In the genomic region with DNA sequence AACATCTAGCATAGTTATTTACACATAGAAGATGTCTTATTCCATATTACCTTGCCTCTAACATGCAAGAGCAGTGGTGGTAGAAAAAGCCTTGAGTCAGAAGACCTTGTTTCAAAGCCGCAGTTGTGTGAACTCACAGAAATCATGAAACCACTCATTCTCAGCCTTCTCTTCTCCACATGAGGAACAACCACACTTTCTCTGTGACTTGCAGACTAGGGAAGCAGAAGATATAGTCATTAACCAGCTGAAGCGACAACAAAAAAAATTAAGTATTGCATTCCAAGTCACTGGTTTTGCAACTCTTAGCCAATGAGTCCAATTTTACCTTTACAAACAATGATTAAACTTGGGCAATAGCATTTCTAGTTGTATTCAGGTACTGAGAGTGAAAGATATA, we compare ENCODE assay signal across 11 cellular contexts. TPM values are rescaled to one million over a fixed set of nuclear protein-coding genes. Genes with fewer than 3 reads are reported as not detected.
A peak's percentile ranks its signal among the peaks of the same experiment; 100 is the strongest.
DNase-seq lines count a peak whose midpoint lies in the region; ATAC-seq lines count a peak whose summit lies in the region.
"Had no signal": no experiment of that assay in that cellular context is flagged by ENCODE, and none has a peak within 500 bp of the region (broad histone marks: within the 10 kb centered on the region; RNA-seq: fewer than 3 reads in every experiment).

No MANE protein-coding gene starts in this region.

- no peaks in the 10 kb centered on the region for H3K36me3 Mint-ChIP-seq in activated T-helper 1 cell treated with anti-CD3 and anti-CD28 coated beads, Interleukin-12 subunit alpha, Interleukin-12 subunit beta, Interleukin-2, Interleukin-4 antibody, amounts not matched to agents 30 ng/mL and 10 ng/mL and 1 ng/mL, durations not matched to agents 14 hours and 24 hours and 36 hours (ENCODE audit: low read depth)

- intact Hi-C loops in activated T-helper 1 cell treated with anti-CD3 and anti-CD28 coated beads, Interleukin-12 subunit alpha, Interleukin-12 subunit beta, Interleukin-2, Interleukin-4 antibody, amounts not matched to agents 30 ng/mL and 10 ng/mL and 1 ng/mL, durations not matched to agents 14 hours and 24 hours and 36 hours (cut with micrococcal nuclease) = no loop called here

- no peaks in the 10 kb centered on the region for H3K27me3 Mint-ChIP-seq in activated T-helper 1 cell treated with anti-CD3 and anti-CD28 coated beads, Interleukin-12 subunit alpha, Interleukin-12 subunit beta, Interleukin-2, Interleukin-4 antibody, amounts not matched to agents 30 ng/mL and 10 ng/mL and 1 ng/mL, durations not matched to agents 14 hours and 24 hours and 36 hours (ENCODE audit: insufficient read depth)

- peak; percentile 82 for ATAC-seq in GM18873 (IDR thresholded peaks at IDR 0.05; ENCODE audit: low FRiP score, unreplicated experiment)
- ATAC-seq in GM21786 (IDR thresholded peaks at IDR 0.05; ENCODE audit: unreplicated experiment) = peak; percentile 77
- ATAC-seq in HG03378 (IDR thresholded peaks at IDR 0.05; ENCODE audit: unreplicated experiment) = peak; percentile 84

- peaks cover 7% of the 10 kb centered on the region for H3K4me1 Mint-ChIP-seq in activated T-helper 1 cell treated with anti-CD3 and anti-CD28 coated beads, Interleukin-12 subunit alpha, Interleukin-12 subunit beta, Interleukin-2, Interleukin-4 antibody, amounts not matched to agents 30 ng/mL and 10 ng/mL and 1 ng/mL, durations not matched to agents 14 hours and 24 hours and 36 hours (ENCODE audit: low read depth)

- H3K27ac Mint-ChIP-seq in activated T-helper 1 cell treated with anti-CD3 and anti-CD28 coated beads, Interleukin-12 subunit alpha, Interleukin-12 subunit beta, Interleukin-2, Interleukin-4 antibody, amounts not matched to agents 30 ng/mL and 10 ng/mL and 1 ng/mL, durations not matched to agents 14 hours and 24 hours and 36 hours = no peak overlapping the region
- H3K27ac Mint-ChIP-seq: T-helper 2 cell treated with Interferon-gamma antibody and Interleukin-4, amounts not matched to agents 5 μg/mL and 100 μg/mL, for 36 hours had no signal

- no peaks in the 10 kb centered on the region for H3K9me3 Mint-ChIP-seq in activated T-helper 1 cell treated with anti-CD3 and anti-CD28 coated beads, Interleukin-12 subunit alpha, Interleukin-12 subunit beta, Interleukin-2, Interleukin-4 antibody, amounts not matched to agents 30 ng/mL and 10 ng/mL and 1 ng/mL, durations not matched to agents 14 hours and 24 hours and 36 hours
- H3K9me3 Mint-ChIP-seq: T-helper 2 cell treated with Interferon-gamma antibody and Interleukin-4, amounts not matched to agents 5 μg/mL and 100 μg/mL, for 36 hours had no signal

- DNase-seq in renal cortical epithelial cell (ENCODE audit: low read depth) (peak; percentile 63), NCI-H524 treated with DMSO at 0.1 percent for 48 hours (lab: John Stamatoyannopoulos, UW) (no peak), NCI-H1436 treated with DMSO at 0.1 percent for 48 hours (lab: John Stamatoyannopoulos, UW) (no peak)
- no peak for DNase-seq in activated T-helper 1 cell treated with anti-CD3 and anti-CD28 coated beads, Interleukin-12 subunit alpha, Interleukin-12 subunit beta, Interleukin-2, Interleukin-4 antibody, amounts not matched to agents 30 ng/mL and 10 ng/mL and 1 ng/mL, durations not matched to agents 14 hours and 24 hours and 36 hours (ENCODE audit: low spot score)
- DNase-seq in activated CD8-positive, alpha-beta memory T cell treated with anti-CD3 and anti-CD28 coated beads, Interleukin-2, amount 50 U/mL, for 4 hours = no peak
- DNase-seq: Kasumi-1, pancreas had no signal

- no peak overlapping the region for H3K4me3 Mint-ChIP-seq in activated T-helper 1 cell treated with anti-CD3 and anti-CD28 coated beads, Interleukin-12 subunit alpha, Interleukin-12 subunit beta, Interleukin-2, Interleukin-4 antibody, amounts not matched to agents 30 ng/mL and 10 ng/mL and 1 ng/mL, durations not matched to agents 14 hours and 24 hours and 36 hours
- H3K4me3 Mint-ChIP-seq: T-helper 2 cell treated with Interferon-gamma antibody and Interleukin-4, amounts not matched to agents 5 μg/mL and 100 μg/mL, for 36 hours had no signal

RNA-seq across cellular contexts. Expression of gene TWSG1, which starts 19.0 kb away (rescaled TPM):
- 119 and 134 TPM in 2 replicates for total RNA-seq in renal cortical epithelial cell
- 10.6 and 11.3 TPM in 2 replicates for total RNA-seq in activated T-helper 1 cell treated with anti-CD3 and anti-CD28 coated beads, Interleukin-12 subunit alpha, Interleukin-12 subunit beta, Interleukin-2, Interleukin-4 antibody, amounts not matched to agents 30 ng/mL and 10 ng/mL and 1 ng/mL, durations not matched to agents 14 hours and 24 hours and 36 hours
